1 cellular context compared by ENCODE assay signal in genomic region chr9:129759804-129760502, GRCh38.
TF ChIP-seq lines count a peak whose summit lies in the region.

No MANE protein-coding gene starts in this region.

TF ChIP-seq in K562, 482 proteins besides CTCF, POLR2A, EP300 and RAD21 (continued from another document and continues in another):
- TF ChIP-seq ZBTB49 (CRISPR knock-in tag; IDR thresholded peaks at IDR 0.05; ENCODE audit: borderline replicate concordance), result no peak
- peak; percentile 64 for TF ChIP-seq NR2C1 (IDR thresholded peaks at IDR 0.05)
- TF ChIP-seq NR2C1 (tag; IDR thresholded peaks at IDR 0.05), result peak; percentile 89
- TF ChIP-seq CLOCK (CRISPR knock-in tag; IDR thresholded peaks at IDR 0.05; ENCODE audit: borderline replicate concordance), result no peak
- no peak for TF ChIP-seq PREB (CRISPR knock-in tag; IDR thresholded peaks at IDR 0.05)
- 0 out of 2 replicates have a peak, but pooled peaks have one; percentile 17 for TF ChIP-seq GATA2 (CRISPR knock-in tag; IDR thresholded peaks at IDR 0.05)
- TF ChIP-seq ZSCAN29 (IDR thresholded peaks at IDR 0.05), result no peak
- TF ChIP-seq HNRNPH1 (optimal IDR thresholded peaks at IDR 0.05; ENCODE audit: low read depth, low read length), result no peak
- TF ChIP-seq GTF2F1 (IDR thresholded peaks at IDR 0.05; ENCODE audit: low read depth, low read length), result no peak
- TF ChIP-seq MEIS2 (IDR thresholded peaks at IDR 0.05; ENCODE audit: partially characterized antibody), result peak; percentile 54
- peak; percentile 78; the same call in 1 of the 2 replicates for TF ChIP-seq HDAC2 (IDR thresholded peaks at IDR 0.05)
- TF ChIP-seq NCOR1 (IDR thresholded peaks at IDR 0.05), result peak; percentile 49
- TF ChIP-seq RBM22 (IDR thresholded peaks at IDR 0.05; ENCODE audit: low read depth, low read length, poor library complexity, severe bottlenecking), result no peak
- TF ChIP-seq ESRRA (IDR thresholded peaks at IDR 0.05; ENCODE audit: borderline replicate concordance, low read depth), result peak; percentile 96
- no peak for TF ChIP-seq TAF1 (IDR thresholded peaks at IDR 0.05; ENCODE audit: control insufficient read depth, extremely low read depth, insufficient read depth, low read length, severe bottlenecking)
- peak in 1 of 2 experiments; percentile 84; a peak in 2 of 4 replicates for TF ChIP-seq RCOR1 (IDR thresholded peaks at IDR 0.05; ENCODE audit: borderline replicate concordance in 1 of 2, low read depth in 2 of 2, low read length in 2 of 2)
- no peak for TF ChIP-seq ZNF407 (IDR thresholded peaks at IDR 0.05; ENCODE audit: low read depth)
- TF ChIP-seq CBX1 (IDR thresholded peaks at IDR 0.05; ENCODE audit: low read depth), result no peak
- no peak for TF ChIP-seq PBX2 (CRISPR knock-in tag; IDR thresholded peaks at IDR 0.05; ENCODE audit: low read depth)
- TF ChIP-seq PBX2 (tag; conservative IDR thresholded peaks at IDR 0.05; ENCODE audit: low read depth), result peak; percentile 19; the same call in 1 of the 2 replicates
- TF ChIP-seq GTF2E2 (tag; IDR thresholded peaks at IDR 0.05), result 0 out of 2 replicates have a peak, but pooled peaks have one; percentile 35
- TF ChIP-seq ARID1B (IDR thresholded peaks at IDR 0.05), result peak; percentile 68
- TF ChIP-seq EGR1 (conservative IDR thresholded peaks at IDR 0.05), result no peak
- TF ChIP-seq IRF1 (CRISPR knock-in tag; IDR thresholded peaks at IDR 0.05; ENCODE audit: borderline replicate concordance), result 0 out of 2 replicates have a peak, but pooled peaks have one; percentile 13
- no peak for TF ChIP-seq U2AF2 (optimal IDR thresholded peaks at IDR 0.05; ENCODE audit: low read depth, low read length)
- 0 out of 2 replicates have a peak, but pooled peaks have one; percentile 4 for TF ChIP-seq PKNOX1 (IDR thresholded peaks at IDR 0.05)
- TF ChIP-seq NR2C2 (CRISPR knock-in tag; IDR thresholded peaks at IDR 0.05), result no peak
- peak; percentile 74 for TF ChIP-seq NR2C2 (tag; IDR thresholded peaks at IDR 0.05)
- peak; percentile 28; the same call in 1 of the 2 replicates for TF ChIP-seq HMBOX1 (IDR thresholded peaks at IDR 0.05)
- no peak for TF ChIP-seq ZNF395 (CRISPR knock-in tag; IDR thresholded peaks at IDR 0.05)
- no peak for TF ChIP-seq HINFP (tag; conservative IDR thresholded peaks at IDR 0.05; ENCODE audit: low read depth)
- peak in 1 of 2 experiments; percentile 31; a peak in 1 of 4 replicates for TF ChIP-seq HDAC1 (IDR thresholded peaks at IDR 0.05)
- TF ChIP-seq MXI1 (IDR thresholded peaks at IDR 0.05; ENCODE audit: low read depth, low read length), result no peak
